Comparison of ENCODE assay signal across 1 cellular context in genomic region chr7:4631664-4632171, GRCh38.
TF ChIP-seq lines count a peak whose summit lies in the region.

No MANE protein-coding gene starts in this region.

TF ChIP-seq in WTC11, 78 proteins besides CTCF, POLR2A, EP300 and RAD21 (continued from another document):
- TF ChIP-seq AR (CRISPR knock-in tag; IDR thresholded peaks at IDR 0.05) (no peak), ATF1 (CRISPR knock-in tag; IDR thresholded peaks at IDR 0.05) (no peak), ZNF423 (CRISPR knock-in tag; IDR thresholded peaks at IDR 0.05) (no peak), ZNF219 (CRISPR knock-in tag; IDR thresholded peaks at IDR 0.05; ENCODE audit: borderline replicate concordance) (no peak), ZNF425 (CRISPR knock-in tag; conservative IDR thresholded peaks at IDR 0.05) (no peak), ZNF512 (CRISPR knock-in tag; IDR thresholded peaks at IDR 0.05; ENCODE audit: borderline replicate concordance) (no peak), ZBTB21 (CRISPR knock-in tag; IDR thresholded peaks at IDR 0.05; ENCODE audit: borderline replicate concordance) (no peak), GABPB1 (CRISPR knock-in tag; IDR thresholded peaks at IDR 0.05) (0 out of 2 replicates have a peak, but pooled peaks have one; percentile 12), KAT7 (CRISPR knock-in tag; IDR thresholded peaks at IDR 0.05; ENCODE audit: borderline replicate concordance) (no peak)
